In genomic region chr10:126140746-126141273, GRCh38 we compare ENCODE assay signal across 14 cellular contexts.
DNase-seq lines count a peak whose midpoint lies in the region; ATAC-seq and TF ChIP-seq lines count a peak whose summit lies in the region.
"Had no signal": no experiment of that assay in that cellular context is flagged by ENCODE, and none has a peak within 500 bp of the region (broad histone marks: within the 10 kb centered on the region; RNA-seq: fewer than 3 reads in every experiment).

No MANE protein-coding gene starts in this region.

- H3K27me3 ChIP-seq in IMR-90 (ENCODE audit: control insufficient read depth, insufficient read depth, low read length) (no peaks in the 10 kb centered on the region; the same call in 1 of the 2 replicates), colonic mucosa (no peaks in the 10 kb centered on the region), mesenchymal stem cell (ENCODE audit: control insufficient read depth in 1 of 2, insufficient read depth in 1 of 2, low read length in 2 of 2) (no peaks in the 10 kb centered on the region), upper lobe of left lung (no peaks in the 10 kb centered on the region)

- no peak overlapping the region for H2AK9ac ChIP-seq in IMR-90 (replicated peaks; ENCODE audit: low read depth, low read length, poor library complexity)

- WGBS in IMR-90 (ENCODE audit: extremely low coverage in 2 of 2, insufficient read length in 1 of 2), 2 experiments = 100% methylated on average over 1 of the region's 4 CpGs; no CpG with 5 or more reads in 1 of the 2 experiments
- WGBS in mesenchymal stem cell = 86% methylated on average over 4 of the region's 4 CpGs
- 63 to 80% methylated on average over 3 to 4 of the region's 4 CpGs for whole genome bisulfite sequencing in upper lobe of left lung, 2 donors

- H3K4me1 ChIP-seq in IMR-90 (ENCODE audit: control insufficient read depth, insufficient read depth, low read length) (no peaks in the 10 kb centered on the region), colonic mucosa (no peaks in the 10 kb centered on the region), mesenchymal stem cell (ENCODE audit: control insufficient read depth, insufficient read depth, low read depth, low read length) (no peaks in the 10 kb centered on the region), upper lobe of left lung (no peaks in the 10 kb centered on the region)
- H3K4me1 ChIP-seq: Caco-2, HAP-1 had no signal

- H3K9me3 ChIP-seq in IMR-90 (ENCODE audit: control insufficient read depth, insufficient read depth, low read length) (no peaks in the 10 kb centered on the region), colonic mucosa (no peaks in the 10 kb centered on the region), mesenchymal stem cell (ENCODE audit: control insufficient read depth, low read length) (no peaks in the 10 kb centered on the region), upper lobe of left lung (peaks cover 0 to 3% (median 0%) of the 10 kb centered on the region in 4 donors)
- H3K9me3 ChIP-seq: Caco-2, HAP-1 had no signal

- H3K4ac ChIP-seq in IMR-90 (ENCODE audit: low read depth, low read length) (no peak overlapping the region), mesenchymal stem cell (ENCODE audit: low read depth in 1 of 2, low read length in 2 of 2) (peak overlapping the region in 1 of 2 experiments; percentile 46)

- TF ChIP-seq CTCF in IMR-90 (conservative IDR thresholded peaks at IDR 0.05; ENCODE audit: low read depth, low read length) (no peak), colonic mucosa (IDR thresholded peaks at IDR 0.05) (no peak), upper lobe of left lung (IDR thresholded peaks at IDR 0.05) (no peak)

- H3K36me3 ChIP-seq in IMR-90 (ENCODE audit: control insufficient read depth, insufficient read depth, low read length) (no peaks in the 10 kb centered on the region), colonic mucosa (no peaks in the 10 kb centered on the region), mesenchymal stem cell (ENCODE audit: control insufficient read depth in 1 of 2, insufficient read depth in 2 of 2, low read depth in 1 of 2, low read length in 2 of 2) (peaks cover 13 to 59% of the 10 kb centered on the region in 2 experiments), upper lobe of left lung (no peaks in the 10 kb centered on the region)
- H3K36me3 ChIP-seq: HAP-1 had no signal

- no peak for TF ChIP-seq EP300 in upper lobe of left lung (IDR thresholded peaks at IDR 0.05)

- no peak overlapping the region for H2BK20ac ChIP-seq in IMR-90 (ENCODE audit: low read depth, low read length)

- no peak overlapping the region for H2BK5ac ChIP-seq in IMR-90 (ENCODE audit: low read depth, low read length, poor library complexity, severe bottlenecking)
- no peak overlapping the region for H2BK5ac ChIP-seq in mesenchymal stem cell (ENCODE audit: low read depth, low read length, poor library complexity, severe bottlenecking)

- H3K4me3 ChIP-seq in IMR-90 (ENCODE audit: insufficient read depth, low read depth, low read length) (no peak overlapping the region), colonic mucosa (no peak overlapping the region), mesenchymal stem cell (ENCODE audit: insufficient read depth in 1 of 2, low read depth in 1 of 2, low read length in 2 of 2) (no peak overlapping the region), upper lobe of left lung (no peak overlapping the region)
- H3K4me3 ChIP-seq: GM23338, HAP-1 had no signal

- peak overlapping the region in 1 of 2 experiments; percentile 7 for H2BK12ac ChIP-seq in mesenchymal stem cell (ENCODE audit: low read length in 2 of 2)

- H2BK15ac ChIP-seq in IMR-90 (ENCODE audit: low read depth, low read length) (no peak overlapping the region), mesenchymal stem cell (ENCODE audit: low read depth, poor library complexity, severe bottlenecking) (no peak overlapping the region)

- no peaks in the 10 kb centered on the region for H4K20me1 ChIP-seq in IMR-90 (ENCODE audit: insufficient read depth, low read length)

- TF ChIP-seq POLR2A in IMR-90 (IDR thresholded peaks at IDR 0.05; ENCODE audit: low read depth, low read length) = no peak
- TF ChIP-seq POLR2A in upper lobe of left lung (IDR thresholded peaks at IDR 0.05) = no peak

- H3K14ac ChIP-seq in IMR-90 (replicated peaks; ENCODE audit: low read depth, low read length) (no peak overlapping the region), mesenchymal stem cell (ENCODE audit: low read length in 2 of 2) (no peak overlapping the region)

- H4K8ac ChIP-seq in IMR-90 (ENCODE audit: low read depth in 2 of 2, low read length in 2 of 2) = no peak overlapping the region
- H4K8ac ChIP-seq in mesenchymal stem cell (ENCODE audit: low read length) = peak overlapping the region; percentile 57

- TF ChIP-seq RAD21 in IMR-90 (IDR thresholded peaks at IDR 0.05; ENCODE audit: low read length) = no peak

- POLR2A ChIA-PET in IMR-90 (lab: Charles Lee; ENCODE audit: unreplicated experiment) = interaction anchor here (0.6 kb wide), 1 partner anchor 85 kb away, joined by 3 read pairs; no protein-coding TSS in a partner anchor

- H2AFZ ChIP-seq in IMR-90 (replicated peaks; ENCODE audit: low read length, poor library complexity) (no peak overlapping the region), mesenchymal stem cell (ENCODE audit: low read depth, low read length) (no peak overlapping the region)
- H2AFZ ChIP-seq: GM23338 had no signal

- H4K5ac ChIP-seq in IMR-90 (ENCODE audit: low read depth, low read length) = no peak overlapping the region

- no peaks in the 10 kb centered on the region; a peak in 1 of 4 replicates for H3K79me1 ChIP-seq in IMR-90 (ENCODE audit: low read depth in 1 of 2, low read length in 2 of 2)
- peaks cover 16% of the 10 kb centered on the region for H3K79me1 ChIP-seq in mesenchymal stem cell (replicated peaks; ENCODE audit: low read length, poor library complexity, severe bottlenecking)

- H3K9me1 ChIP-seq in IMR-90 (ENCODE audit: insufficient read depth, low read length) = no peaks in the 10 kb centered on the region; the same call in 1 of the 2 replicates

- no peak overlapping the region for H2BK120ac ChIP-seq in IMR-90 (ENCODE audit: low read depth, low read length)
- no peak overlapping the region for H2BK120ac ChIP-seq in mesenchymal stem cell (ENCODE audit: low read depth, low read length)

- H3K23ac ChIP-seq in IMR-90 (ENCODE audit: low read depth, low read length) (no peak overlapping the region), mesenchymal stem cell (ENCODE audit: low read length in 2 of 2) (no peak overlapping the region)

- H4K91ac ChIP-seq in IMR-90 (ENCODE audit: insufficient read depth, low read depth, low read length) (no peak overlapping the region), mesenchymal stem cell (ENCODE audit: low read length) (no peak overlapping the region)

- H3K56ac ChIP-seq in IMR-90 (ENCODE audit: extremely low read depth, insufficient read depth, low read length) = no peak overlapping the region

- H3K18ac ChIP-seq in IMR-90 (ENCODE audit: low read depth, low read length) (no peak overlapping the region), mesenchymal stem cell (ENCODE audit: low read depth in 1 of 2, low read length in 2 of 2) (peak overlapping the region; percentile 11 to 79)

- DNase-seq in IMR-90 = no peak
- peak; percentile 12 for DNase-seq in colonic mucosa
- DNase-seq in mesenchymal stem cell = no peak
- DNase-seq in renal cortical epithelial cell (ENCODE audit: low read depth) = peak; percentile 15
- no peak for DNase-seq in upper lobe of left lung
- DNase-seq in NCI-H187 treated with DMSO at 0.1 percent for 48 hours (lab: John Stamatoyannopoulos, UW) = no peak
- no peak for DNase-seq in midbrain (lab: John Stamatoyannopoulos, UW)
- DNase-seq: Caco-2; CD8-positive, alpha-beta memory T cell; DND-41; GDM1; HFFc6 had no signal

- H2AK5ac ChIP-seq in IMR-90 (ENCODE audit: low read depth, low read length) = no peak overlapping the region
- H2AK5ac ChIP-seq in mesenchymal stem cell (ENCODE audit: low read length, severe bottlenecking) = no peak overlapping the region

- BruUV-seq in IMR-90 (replicated peaks; lab: Mats Ljungman, UMichigan) = no TSS peak

- intact Hi-C loops in IMR-90 (cut with micrococcal nuclease) = no loop called here
- intact Hi-C loops in colonic mucosa (cut with DNase I) = no loop called here

- H3K9ac ChIP-seq in IMR-90 (ENCODE audit: low read depth, low read length) (no peak overlapping the region), colonic mucosa (ENCODE audit: low read depth in 2 of 2, low read length in 2 of 2) (no peak overlapping the region), mesenchymal stem cell (ENCODE audit: low read length) (no peak overlapping the region)

- ATAC-seq in IMR-90 (ENCODE audit: low read depth) = no peak
- no peak for ATAC-seq in upper lobe of left lung (ENCODE audit: low FRiP score in 2 of 2)
- ATAC-seq: GM23338 had no signal

- H3K27ac ChIP-seq in IMR-90 (ENCODE audit: insufficient read depth, low read length) = no peak overlapping the region
- H3K27ac ChIP-seq in colonic mucosa = no peak overlapping the region
- no peak overlapping the region for H3K27ac ChIP-seq in mesenchymal stem cell (ENCODE audit: low read length, poor library complexity, severe bottlenecking)
- no peak overlapping the region for H3K27ac ChIP-seq in upper lobe of left lung

- in situ Hi-C loops in IMR-90 (cut with MboI; ENCODE audit: low sequenced_read_pairs) = no loop called here

- CTCF ChIA-PET in IMR-90 (lab: Yijun Ruan, JAX) = no interaction called here

- no peak overlapping the region for H3K4me2 ChIP-seq in IMR-90 (ENCODE audit: low read depth, low read length)
- no peak overlapping the region for H3K4me2 ChIP-seq in mesenchymal stem cell (ENCODE audit: low read length, poor library complexity, severe bottlenecking)
- H3K4me2 ChIP-seq: GM23338 had no signal

- dilution Hi-C loops in IMR-90 (cut with HindIII; ENCODE audit: low sequenced_read_pairs, unreplicated experiment) = no loop called here

TF ChIP-seq in IMR-90, 13 proteins besides CTCF, POLR2A, EP300 and RAD21:
- TF ChIP-seq BHLHE40 (IDR thresholded peaks at IDR 0.05; ENCODE audit: low read depth, low read length) = no peak
- no peak for TF ChIP-seq RFX5 (IDR thresholded peaks at IDR 0.05; ENCODE audit: low read depth, low read length)
- no peak for TF ChIP-seq NFE2L2 (IDR thresholded peaks at IDR 0.05; ENCODE audit: low read depth, low read length)
- no peak for TF ChIP-seq MAZ (IDR thresholded peaks at IDR 0.05; ENCODE audit: borderline replicate concordance, low read depth, low read length)
- peak; percentile 74 for TF ChIP-seq CEBPB (IDR thresholded peaks at IDR 0.05; ENCODE audit: low read depth, low read length)

Comparison
In these comparisons a context has a peak if more than half of its experiments do, and no peak if none do; other contexts are left out.
1. DNase-seq: peak in colonic mucosa (single experiment) and renal cortical epithelial cell (single experiment); none in IMR-90 (single experiment), mesenchymal stem cell (single experiment), upper lobe of left lung (0 of 2), NCI-H187 treated with DMSO at 0.1 percent for 48 hours (single experiment) and midbrain (single experiment).